In genomic region chr11:133842730-133843129, GRCh38 we compare ENCODE assay signal across 22 cellular contexts. TPM values are rescaled to one million over a fixed set of nuclear protein-coding genes. Genes with fewer than 3 reads are reported as not detected.
DNase-seq lines count a peak whose midpoint lies in the region; FAIRE-seq and TF ChIP-seq lines count a peak whose summit lies in the region.
"Had no signal": no experiment of that assay in that cellular context is flagged by ENCODE, and none has a peak within 500 bp of the region (broad histone marks: within the 10 kb centered on the region; RNA-seq: fewer than 3 reads in every experiment).

No MANE protein-coding gene starts in this region.

- H3K9me3 ChIP-seq in BLaER1 treated with 17β-estradiol and CSF1 and Interleukin-3, amounts not matched to agents 10 nM and 100 nM (replicated peaks in 1 of 11): peaks cover 5 to 25% (median 14%) of the 10 kb centered on the region in 11 experiments

- H3K4me1 Mint-ChIP-seq in type B pancreatic cell (ENCODE audit: unreplicated experiment): no peaks in the 10 kb centered on the region
- H3K4me1 Mint-ChIP-seq: CD4-positive, CD25-positive, alpha-beta regulatory T cell; CD8-positive, alpha-beta memory T cell had no signal

- H3K27me3 Mint-ChIP-seq in type B pancreatic cell: peaks cover 13% of the 10 kb centered on the region

- peak overlapping the region in 9 of 11 experiments; percentile 11 to 71 (median 56); a peak in 15 of 22 replicates for H3K4me2 ChIP-seq in BLaER1 treated with 17β-estradiol and CSF1 and Interleukin-3, amounts not matched to agents 10 nM and 100 nM

- no peaks in the 10 kb centered on the region for H3K9me3 Mint-ChIP-seq in type B pancreatic cell
- H3K9me3 Mint-ChIP-seq: CD8-positive, alpha-beta memory T cell had no signal

- H3K27ac ChIP-seq in BLaER1 treated with 17β-estradiol and CSF1 and Interleukin-3, amounts not matched to agents 10 nM and 100 nM: no peak overlapping the region

- H3K4me3 ChIP-seq in BLaER1 treated with 17β-estradiol and CSF1 and Interleukin-3, amounts not matched to agents 10 nM and 100 nM: no peak overlapping the region
- no peak overlapping the region for H3K4me3 ChIP-seq in bronchial epithelial cell (ENCODE audit: low read depth, low read length)

- no peaks in the 10 kb centered on the region for H4K20me1 ChIP-seq in BLaER1 treated with 17β-estradiol and CSF1 and Interleukin-3, amounts not matched to agents 10 nM and 100 nM

- H3K4me1 ChIP-seq in BLaER1 treated with 17β-estradiol and CSF1 and Interleukin-3, amounts not matched to agents 10 nM and 100 nM: peaks cover 0 to 23% (median 17%) of the 10 kb centered on the region in 10 experiments; a peak in 15 of 20 replicates

- H3K4me3 Mint-ChIP-seq in type B pancreatic cell: no peak overlapping the region
- H3K4me3 Mint-ChIP-seq: CD4-positive, CD25-positive, alpha-beta regulatory T cell; CD8-positive, alpha-beta memory T cell; H9; IgD-negative memory B cell had no signal

- no peaks in the 10 kb centered on the region for H3K36me3 Mint-ChIP-seq in type B pancreatic cell
- H3K36me3 Mint-ChIP-seq: CD4-positive, CD25-positive, alpha-beta regulatory T cell; CD8-positive, alpha-beta memory T cell; IgD-negative memory B cell had no signal

- TF ChIP-seq CTCF in bronchial epithelial cell (IDR thresholded peaks at IDR 0.05; ENCODE audit: insufficient read depth, low read length, severe bottlenecking) (no peak), type B pancreatic cell (conservative IDR thresholded peaks at IDR 0.05) (no peak)

- peak overlapping the region; percentile 82 for H3K27ac Mint-ChIP-seq in type B pancreatic cell
- H3K27ac Mint-ChIP-seq: CD4-positive, CD25-positive, alpha-beta regulatory T cell; CD8-positive, alpha-beta memory T cell; H9; IgD-negative memory B cell had no signal

- peak; percentile 18 for FAIRE-seq in bronchial epithelial cell (lab: Jason Lieb, UNC)
- FAIRE-seq: G401.6, GM12891, GM18507, HepG2 had no signal

- DNase-seq in bronchial epithelial cell (ENCODE audit: low read depth) (no peak), islet precursor cell (peak; percentile 45), type B pancreatic cell (ENCODE audit: extremely low spot score, unreplicated experiment) (no peak), DMS79 treated with DMSO at 0.1 percent for 48 hours (lab: John Stamatoyannopoulos, UW) (no peak)
- DNase-seq in stimulated activated CD4-positive, alpha-beta T cell treated with anti-CD3 and anti-CD28 coated beads, Interleukin-12 subunit alpha, Interleukin-12 subunit beta, amount 100 ng/mL, for 4 hours: no peak
- DNase-seq in activated CD4-positive, CD25-positive, alpha-beta regulatory T cell (lab: John Stamatoyannopoulos, UW): no peak
- DNase-seq: 8988T; C1 segment of cervical spinal cord; CD4-positive, CD25-positive, alpha-beta regulatory T cell; CD8-positive, alpha-beta memory T cell; COR-L47; DMS 273 treated with DMSO at 0.1 percent for 48 hours; DMS53; GOT3; H9 had no signal

- H3K9ac ChIP-seq in BLaER1 treated with 17β-estradiol and CSF1 and Interleukin-3, amounts not matched to agents 10 nM and 100 nM: no peak overlapping the region

- no peaks in the 10 kb centered on the region for H3K36me3 ChIP-seq in BLaER1 treated with 17β-estradiol and CSF1 and Interleukin-3, amounts not matched to agents 10 nM and 100 nM
- H3K36me3 ChIP-seq in bronchial epithelial cell (ENCODE audit: control insufficient read depth, insufficient read depth, low read length): no peaks in the 10 kb centered on the region

- no peaks in the 10 kb centered on the region for H3K27me3 ChIP-seq in BLaER1 treated with 17β-estradiol and CSF1 and Interleukin-3, amounts not matched to agents 10 nM and 100 nM
- H3K27me3 ChIP-seq in bronchial epithelial cell (ENCODE audit: control insufficient read depth, insufficient read depth, low read length): no peaks in the 10 kb centered on the region

RNA-seq across cellular contexts. Expression of gene SPATA19, which starts 2.6 kb away (rescaled TPM):
- total RNA-seq in bronchial epithelial cell (not detected in 2 replicates), type B pancreatic cell (ENCODE audit: low replicate concordance) (not detected in 2 replicates)
- total RNA-seq: A673; CD4-positive, CD25-positive, alpha-beta regulatory T cell; CD8-positive, alpha-beta memory T cell; H9; HepG2 had no signal
